Comparison of ENCODE assay signal across 1 cellular context in the genomic region with DNA sequence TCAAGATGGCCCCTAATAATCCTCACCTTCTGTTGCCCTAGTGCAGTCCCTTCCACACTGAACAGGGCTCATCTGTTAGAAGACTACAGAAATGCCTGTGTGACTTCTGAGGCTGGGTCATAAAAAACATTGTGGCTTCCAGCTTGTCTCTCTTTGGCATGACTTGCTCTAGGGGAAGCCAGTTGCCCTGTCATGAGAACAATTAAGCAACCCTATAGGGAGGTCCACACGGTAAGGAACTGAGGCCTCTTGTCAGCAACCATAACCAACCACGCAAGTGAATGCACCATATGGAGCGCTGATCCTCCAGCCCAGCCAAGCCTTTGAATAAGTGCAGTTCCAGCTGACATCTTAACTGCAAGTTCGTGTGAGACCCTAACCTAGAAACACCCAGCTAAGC.
TF ChIP-seq lines count a peak whose summit lies in the region.

No MANE protein-coding gene starts in this region.

TF ChIP-seq in GM23338, 12 proteins besides CTCF, POLR2A, EP300 and RAD21 (continued from another document):
- TF ChIP-seq, protein P1, sequence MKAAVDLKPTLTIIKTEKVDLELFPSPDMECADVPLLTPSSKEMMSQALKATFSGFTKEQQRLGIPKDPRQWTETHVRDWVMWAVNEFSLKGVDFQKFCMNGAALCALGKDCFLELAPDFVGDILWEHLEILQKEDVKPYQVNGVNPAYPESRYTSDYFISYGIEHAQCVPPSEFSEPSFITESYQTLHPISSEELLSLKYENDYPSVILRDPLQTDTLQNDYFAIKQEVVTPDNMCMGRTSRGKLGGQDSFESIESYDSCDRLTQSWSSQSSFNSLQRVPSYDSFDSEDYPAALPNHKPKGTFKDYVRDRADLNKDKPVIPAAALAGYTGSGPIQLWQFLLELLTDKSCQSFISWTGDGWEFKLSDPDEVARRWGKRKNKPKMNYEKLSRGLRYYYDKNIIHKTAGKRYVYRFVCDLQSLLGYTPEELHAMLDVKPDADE (IDR thresholded peaks at IDR 0.05), result no peak
- no peak for TF ChIP-seq EZH2 (IDR thresholded peaks at IDR 0.05; ENCODE audit: low read depth, unreplicated experiment)
TF ChIP-seq in GM23338: peak in this region for 0.
